8 cellular contexts compared by ENCODE assay signal in the genomic region with DNA sequence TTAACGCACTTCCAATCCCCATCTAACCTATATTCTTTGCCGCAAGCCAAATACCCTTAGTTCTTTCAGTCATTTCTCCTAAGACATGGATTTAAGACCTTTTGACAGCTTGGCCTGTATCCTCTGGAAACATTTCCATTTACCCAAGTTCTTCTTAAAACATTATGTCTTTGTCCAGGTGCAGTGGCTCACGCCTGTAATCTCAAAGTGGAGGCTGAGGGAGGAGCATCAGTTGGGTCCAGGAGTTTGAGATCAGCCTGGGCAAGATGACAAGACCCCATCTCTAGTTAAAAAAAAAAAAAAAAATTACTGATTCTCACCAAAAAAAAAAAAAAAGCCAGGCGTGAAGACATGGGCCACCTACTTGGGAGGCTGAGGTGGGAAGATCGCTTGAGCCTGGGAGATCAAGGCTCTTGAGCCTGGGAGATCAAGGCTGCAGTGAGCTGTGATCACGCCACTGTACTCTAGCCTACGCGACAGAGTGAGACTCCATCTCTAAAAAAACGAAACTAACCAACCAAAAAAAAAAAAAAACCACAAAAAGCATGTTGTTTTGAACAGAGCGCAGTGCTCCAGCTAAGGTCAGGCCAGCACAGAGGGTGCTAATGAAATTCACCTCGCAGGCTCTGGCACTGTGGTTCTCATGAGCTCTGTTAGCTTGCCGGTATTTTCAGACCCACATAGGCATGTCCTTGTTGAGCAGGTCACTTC. TPM values are rescaled to one million over a fixed set of nuclear protein-coding genes. Genes with fewer than 3 reads are reported as not detected.
DNase-seq lines count a peak whose midpoint lies in the region; ATAC-seq and TF ChIP-seq lines count a peak whose summit lies in the region.

No MANE protein-coding gene starts in this region.

- H3K4me3 ChIP-seq in AG10803 (ENCODE audit: low read length) (no peak overlapping the region), OCI-LY7 (ENCODE audit: low read depth, low read length, poor library complexity, severe bottlenecking) (peak overlapping the region; percentile 44), left lung (no peak overlapping the region), aorta (ENCODE audit: low read length in 2 of 2) (no peak overlapping the region)

- H3K9me3 ChIP-seq in OCI-LY7 (ENCODE audit: low read length) (no peaks in the 10 kb centered on the region), left lung (no peaks in the 10 kb centered on the region), aorta (ENCODE audit: control insufficient read depth, low read length) (no peaks in the 10 kb centered on the region)

- peak overlapping the region; percentile 58 for H3K4me3 Mint-ChIP-seq in activated naive CD4-positive, alpha-beta T cell treated with anti-CD3 and anti-CD28 coated beads, Interleukin-2, amount 10 ng/mL, durations not matched to agents 7 days and 5 days
- peak overlapping the region; percentile 77 for H3K4me3 Mint-ChIP-seq in stimulated activated naive CD8-positive, alpha-beta T cell treated with anti-CD3 and anti-CD28 coated beads, Interleukin-15, Interleukin-2, amounts not matched to agents 100 ng/mL and 50 ng/mL, for 24 hours

- H3K9me2 ChIP-seq in OCI-LY7 (ENCODE audit: insufficient read depth, low read length) = no peaks in the 10 kb centered on the region

- H3K27me3 Mint-ChIP-seq in activated naive CD4-positive, alpha-beta T cell treated with anti-CD3 and anti-CD28 coated beads, Interleukin-2, amount 10 ng/mL, durations not matched to agents 7 days and 5 days = peaks cover 37% of the 10 kb centered on the region
- no peaks in the 10 kb centered on the region for H3K27me3 Mint-ChIP-seq in stimulated activated naive CD8-positive, alpha-beta T cell treated with anti-CD3 and anti-CD28 coated beads, Interleukin-15, Interleukin-2, amounts not matched to agents 100 ng/mL and 50 ng/mL, for 24 hours

- H3K4me1 ChIP-seq in OCI-LY7 (ENCODE audit: insufficient read depth, low read length, poor library complexity, severe bottlenecking) (peaks cover 89% of the 10 kb centered on the region), left lung (peaks cover 14 to 56% of the 10 kb centered on the region in 2 donors), aorta (ENCODE audit: control insufficient read depth in 1 of 2, insufficient read depth in 2 of 2, low read length in 2 of 2) (no peaks in the 10 kb centered on the region)

- H3K27me3 ChIP-seq in left lung (no peaks in the 10 kb centered on the region), aorta (ENCODE audit: control insufficient read depth in 1 of 2, insufficient read depth in 2 of 2, low read length in 1 of 2) (no peaks in the 10 kb centered on the region)

- no peaks in the 10 kb centered on the region for H3K9me3 Mint-ChIP-seq in activated naive CD4-positive, alpha-beta T cell treated with anti-CD3 and anti-CD28 coated beads, Interleukin-2, amount 10 ng/mL, durations not matched to agents 7 days and 5 days
- no peaks in the 10 kb centered on the region for H3K9me3 Mint-ChIP-seq in stimulated activated naive CD8-positive, alpha-beta T cell treated with anti-CD3 and anti-CD28 coated beads, Interleukin-15, Interleukin-2, amounts not matched to agents 100 ng/mL and 50 ng/mL, for 24 hours

- no TSS peak for BruUV-seq in OCI-LY7 (replicated peaks; lab: Mats Ljungman, UMichigan)

- TF ChIP-seq CTCF in AG10803 (conservative IDR thresholded peaks at IDR 0.05; ENCODE audit: low read length) = no peak
- no peak for TF ChIP-seq CTCF in OCI-LY7 (conservative IDR thresholded peaks at IDR 0.05; ENCODE audit: low read length)
- no peak for TF ChIP-seq CTCF in left lung (IDR thresholded peaks at IDR 0.05)

- peaks cover 86% of the 10 kb centered on the region for H3K4me1 Mint-ChIP-seq in activated naive CD4-positive, alpha-beta T cell treated with anti-CD3 and anti-CD28 coated beads, Interleukin-2, amount 10 ng/mL, durations not matched to agents 7 days and 5 days
- H3K4me1 Mint-ChIP-seq in stimulated activated naive CD8-positive, alpha-beta T cell treated with anti-CD3 and anti-CD28 coated beads, Interleukin-15, Interleukin-2, amounts not matched to agents 100 ng/mL and 50 ng/mL, for 24 hours (ENCODE audit: low read depth) = peaks cover 81% of the 10 kb centered on the region

- ATAC-seq in GM21723 (IDR thresholded peaks at IDR 0.05; ENCODE audit: unreplicated experiment) (peak; percentile 40), left lung (peak; percentile 3), aorta (ENCODE audit: low FRiP score) (no peak)

- intact Hi-C loops in OCI-LY7 (cut with micrococcal nuclease; ENCODE audit: unreplicated experiment) (loop anchor here (1.0 to 10.0 kb wide), 4 partner anchors 15 to 772 kb away; partner anchors contain the start of gene MDM4), left lung (cut with DNase I) (no loop called here), posterior cingulate gyrus (cut with DNase I) (no loop called here), aorta (cut with DNase I) (no loop called here)

- H3K79me2 ChIP-seq in OCI-LY7 (ENCODE audit: insufficient read depth, low read depth, low read length) = no peaks in the 10 kb centered on the region

- H3K4me2 ChIP-seq in OCI-LY7 (ENCODE audit: low read length) = peak overlapping the region; percentile 72

- POLR2A ChIA-PET in OCI-LY7 (lab: Charles Lee) = interaction anchor here (0.6 to 8.2 kb wide), 12 partner anchors 8 to 1370 kb away, joined by 3 to 162 read pairs (median 5); partner anchors contain the start of genes NUAK2 and TMCC2

- H3K36me3 ChIP-seq in OCI-LY7 (ENCODE audit: insufficient read depth, low read length) (no peaks in the 10 kb centered on the region), left lung (no peaks in the 10 kb centered on the region), aorta (ENCODE audit: control insufficient read depth in 1 of 2, insufficient read depth in 2 of 2, low read length in 1 of 2) (no peaks in the 10 kb centered on the region)

- peaks cover 7% of the 10 kb centered on the region for H3K36me3 Mint-ChIP-seq in activated naive CD4-positive, alpha-beta T cell treated with anti-CD3 and anti-CD28 coated beads, Interleukin-2, amount 10 ng/mL, durations not matched to agents 7 days and 5 days
- H3K36me3 Mint-ChIP-seq in stimulated activated naive CD8-positive, alpha-beta T cell treated with anti-CD3 and anti-CD28 coated beads, Interleukin-15, Interleukin-2, amounts not matched to agents 100 ng/mL and 50 ng/mL, for 24 hours (ENCODE audit: low read depth) = peaks cover 3% of the 10 kb centered on the region

- no peaks in the 10 kb centered on the region for H4K20me1 ChIP-seq in OCI-LY7 (ENCODE audit: insufficient read depth, low read length)

- peak overlapping the region; percentile 98 for H3K27ac Mint-ChIP-seq in activated naive CD4-positive, alpha-beta T cell treated with anti-CD3 and anti-CD28 coated beads, Interleukin-2, amount 10 ng/mL, durations not matched to agents 7 days and 5 days
- H3K27ac Mint-ChIP-seq in stimulated activated naive CD8-positive, alpha-beta T cell treated with anti-CD3 and anti-CD28 coated beads, Interleukin-15, Interleukin-2, amounts not matched to agents 100 ng/mL and 50 ng/mL, for 24 hours = peak overlapping the region; percentile 90

- peak; percentile 30 for DNase-seq in AG10803 (ENCODE audit: low read depth)
- peak; percentile 78 for DNase-seq in OCI-LY7 (ENCODE audit: low spot score)
- DNase-seq in activated naive CD4-positive, alpha-beta T cell treated with anti-CD3 and anti-CD28 coated beads, Interleukin-2, amount 10 ng/mL, durations not matched to agents 7 days and 5 days = peak; percentile 73
- no peak for DNase-seq in left lung
- no peak for DNase-seq in posterior cingulate gyrus
- no peak for DNase-seq in aorta

- H3K27ac ChIP-seq in OCI-LY7 (ENCODE audit: low read depth, low read length, poor library complexity, severe bottlenecking) (peak overlapping the region; percentile 94), left lung (peak overlapping the region; percentile 71 to 87), aorta (ENCODE audit: low read depth in 1 of 2, low read length in 2 of 2) (no peak overlapping the region)

- CTCF ChIA-PET in OCI-LY7 (lab: Charles Lee; ENCODE audit: unreplicated experiment) = interaction anchor here (0.6 to 1.9 kb wide), 9 partner anchors 10 to 156 kb away, joined by 3 to 11 read pairs (median 4); no protein-coding TSS in a partner anchor
- CTCF ChIA-PET in activated naive CD4-positive, alpha-beta T cell treated with anti-CD3 and anti-CD28 coated beads, Interleukin-2, amount 10 ng/mL, durations not matched to agents 7 days and 5 days (lab: Charles Lee) = interaction anchor here (0.6 to 26.5 kb wide), 7 partner anchors 11 to 749 kb away, joined by 3 to 1108 read pairs (median 3); partner anchors contain the start of gene NUAK2

- peak overlapping the region; percentile 70; the same call in 1 of the 2 replicates for H2AFZ ChIP-seq in OCI-LY7 (ENCODE audit: low read length)

- 81% methylated on average over 12 of the region's 12 CpGs for WGBS in aorta, 2 donors

RNA-seq across cellular contexts. Expression of gene NUAK2, which starts 36.0 kb away (rescaled TPM):
- 6.5 and 9.1 TPM in 2 replicates for total RNA-seq in OCI-LY7 (2014; rRNA removed; shearing (Covaris generic))
- 5.3 and 7.9 TPM in 2 replicates for total RNA-seq in OCI-LY7 (2022)
- 10 to 100 TPM; 10.3 to 12.3 TPM for total RNA-seq in left lung
- 1 to 10 TPM; 1.7 to 2.5 TPM for total RNA-seq in aorta
- 1 to 10 TPM in 1 of 2 donors, under 1 TPM in 1; 0.49 to 3.0 TPM for polyA plus RNA-seq in aorta

RNA-seq across cellular contexts. Expression of gene TMCC2, which starts 57.8 kb away (rescaled TPM):
- total RNA-seq in OCI-LY7 (2014; rRNA removed; shearing (Covaris generic)) = 7.0 and 7.8 TPM in 2 replicates
- total RNA-seq in OCI-LY7 (2022) = 5.2 and 6.2 TPM in 2 replicates
- 1 to 10 TPM; 3.4 TPM for total RNA-seq in left lung
- 1 to 10 TPM; 6.2 to 8.2 TPM for total RNA-seq in aorta
- polyA plus RNA-seq in aorta = 1 to 10 TPM in 1 of 2 donors, under 1 TPM in 1; 0.69 to 1.0 TPM

Comparison
In these comparisons a context has a peak if more than half of its experiments do, and no peak if none do; other contexts are left out.
1. DNase-seq: peak in AG10803 (single experiment), OCI-LY7 (single experiment) and activated naive CD4-positive, alpha-beta T cell treated with anti-CD3 and anti-CD28 coated beads, Interleukin-2, amount 10 ng/mL, durations not matched to agents 7 days and 5 days (single experiment); none in left lung (0 of 2), posterior cingulate gyrus (0 of 10) and aorta (0 of 2).
2. H3K27ac ChIP-seq: peak in OCI-LY7 (single experiment) and left lung (2 of 2); none in aorta (0 of 2).